ENCODE assay signal across 14 cellular contexts in genomic region chr9:113535756-113536155, GRCh38.
DNase-seq lines count a peak whose midpoint lies in the region; ATAC-seq lines count a peak whose summit lies in the region.
"Had no signal": no experiment of that assay in that cellular context is flagged by ENCODE, and none has a peak within 500 bp of the region (broad histone marks: within the 10 kb centered on the region; RNA-seq: fewer than 3 reads in every experiment).

No MANE protein-coding gene starts in this region.

- H3K9ac ChIP-seq in neuronal stem cell (ENCODE audit: low read depth, low read length, poor library complexity) = no peak overlapping the region

- intact Hi-C loops in cardiac septum (cut with DNase I) (loop anchor here (5.0 kb wide), 2 partner anchors 37 to 73 kb away; partner anchors contain the start of gene RGS3), aorta (cut with DNase I) (loop anchor here in 1 of 2 donors (1.0 kb wide), 1 partner anchor 46 kb away; no protein-coding TSS in a partner anchor)

- H3K9me3 ChIP-seq in neuronal stem cell (replicated peaks in 1 of 2; ENCODE audit: control insufficient read depth in 2 of 2, insufficient read depth in 1 of 2, low read depth in 1 of 2, low read length in 2 of 2) (no peaks in the 10 kb centered on the region), aorta (ENCODE audit: control insufficient read depth, low read length) (no peaks in the 10 kb centered on the region)

- peaks cover 19% of the 10 kb centered on the region for H3K36me3 Mint-ChIP-seq in activated naive CD8-positive, alpha-beta T cell
- peaks cover 43% of the 10 kb centered on the region for H3K36me3 Mint-ChIP-seq in activated naive CD8-positive, alpha-beta T cell treated with anti-CD3 and anti-CD28 coated beads, Interleukin-2, amount 50 U/mL, for 24 hours (ENCODE audit: low read depth)
- H3K36me3 Mint-ChIP-seq: IgD-negative memory B cell, WTC11 had no signal

- no peak overlapping the region for H3K4me2 ChIP-seq in neuronal stem cell (ENCODE audit: insufficient read depth, low read length, poor library complexity, severe bottlenecking)

- H2AK5ac ChIP-seq in neuronal stem cell (ENCODE audit: low read depth, low read length) = no peak overlapping the region

- H3K4me3 Mint-ChIP-seq in activated naive CD8-positive, alpha-beta T cell = no peak overlapping the region
- no peak overlapping the region for H3K4me3 Mint-ChIP-seq in activated naive CD8-positive, alpha-beta T cell treated with anti-CD3 and anti-CD28 coated beads, Interleukin-2, amount 50 U/mL, for 24 hours
- H3K4me3 Mint-ChIP-seq: IgD-negative memory B cell; stimulated activated naive B cell treated with anti-CD40 and anti-IgM and Interleukin-4, amounts not matched to agents 10 μg/mL and 1 μg/mL and 100 μg/mL, for 72 hours; WTC11 had no signal

- no peak overlapping the region for H4K8ac ChIP-seq in neuronal stem cell (ENCODE audit: low read depth, low read length)

- H2BK120ac ChIP-seq in neuronal stem cell (ENCODE audit: low read depth, low read length) = no peak overlapping the region

- no peaks in the 10 kb centered on the region for H3K9me3 Mint-ChIP-seq in activated naive CD8-positive, alpha-beta T cell (ENCODE audit: low read depth)
- no peaks in the 10 kb centered on the region for H3K9me3 Mint-ChIP-seq in activated naive CD8-positive, alpha-beta T cell treated with anti-CD3 and anti-CD28 coated beads, Interleukin-2, amount 50 U/mL, for 24 hours
- H3K9me3 Mint-ChIP-seq: IgD-negative memory B cell; stimulated activated naive B cell treated with anti-CD40 and anti-IgM and Interleukin-4, amounts not matched to agents 10 μg/mL and 1 μg/mL and 100 μg/mL, for 72 hours; WTC11 had no signal

- H3K27ac ChIP-seq in neuronal stem cell (replicated peaks; ENCODE audit: low read length) (no peak overlapping the region), aorta (ENCODE audit: low read depth in 1 of 2, low read length in 2 of 2) (peak overlapping the region; percentile 69 to 74)

- H3K4ac ChIP-seq in neuronal stem cell (ENCODE audit: low read length) = no peak overlapping the region

- no peak overlapping the region for H2BK5ac ChIP-seq in neuronal stem cell (ENCODE audit: low read length)

- peaks cover 17% of the 10 kb centered on the region for H3K4me1 Mint-ChIP-seq in activated naive CD8-positive, alpha-beta T cell (ENCODE audit: low read depth)
- peaks cover 3% of the 10 kb centered on the region for H3K4me1 Mint-ChIP-seq in activated naive CD8-positive, alpha-beta T cell treated with anti-CD3 and anti-CD28 coated beads, Interleukin-2, amount 50 U/mL, for 24 hours
- H3K4me1 Mint-ChIP-seq: IgD-negative memory B cell had no signal

- no peak overlapping the region for H4K91ac ChIP-seq in neuronal stem cell (ENCODE audit: low read depth, low read length, poor library complexity)

- H3K18ac ChIP-seq in neuronal stem cell (ENCODE audit: low read length) = no peak overlapping the region

- DNase-seq in activated naive CD8-positive, alpha-beta T cell treated with anti-CD3 and anti-CD28 coated beads, Interleukin-2, amount 50 U/mL, for 24 hours = no peak
- peak; percentile 47 for DNase-seq in cardiac septum (ENCODE audit: low spot score)
- no peak for DNase-seq in neuronal stem cell (ENCODE audit: low spot score)
- no peak for DNase-seq in aorta
- no peak for DNase-seq in germinal center (ENCODE audit: low spot score)
- no peak for DNase-seq in activated CD4-positive, alpha-beta T cell treated with anti-CD3 and anti-CD28 coated beads for 1 hour
- DNase-seq: effector memory CD4-positive, alpha-beta T cell; NCI-H1048; NCI-H2227 treated with DMSO at 0.1 percent for 48 hours; stimulated activated naive B cell treated with anti-CD40 and anti-IgM and Interleukin-4, amounts not matched to agents 10 μg/mL and 1 μg/mL and 100 μg/mL, for 72 hours had no signal

- ATAC-seq in activated naive CD8-positive, alpha-beta T cell treated with anti-CD3 and anti-CD28 coated beads, Interleukin-2, amount 50 U/mL, for 24 hours = no peak
- ATAC-seq in aorta (ENCODE audit: low FRiP score) (no peak), HG03520 (IDR thresholded peaks at IDR 0.05; ENCODE audit: unreplicated experiment) (no peak)
- ATAC-seq: stimulated activated naive B cell treated with anti-CD40 and anti-IgM and Interleukin-4, amounts not matched to agents 10 μg/mL and 1 μg/mL and 100 μg/mL, for 72 hours had no signal

- no peaks in the 10 kb centered on the region for H3K79me1 ChIP-seq in neuronal stem cell (ENCODE audit: low read depth, low read length)

- H3K27ac Mint-ChIP-seq in activated naive CD8-positive, alpha-beta T cell = peak overlapping the region; percentile 46
- no peak overlapping the region for H3K27ac Mint-ChIP-seq in activated naive CD8-positive, alpha-beta T cell treated with anti-CD3 and anti-CD28 coated beads, Interleukin-2, amount 50 U/mL, for 24 hours
- H3K27ac Mint-ChIP-seq: IgD-negative memory B cell; stimulated activated naive B cell treated with anti-CD40 and anti-IgM and Interleukin-4, amounts not matched to agents 10 μg/mL and 1 μg/mL and 100 μg/mL, for 72 hours had no signal

- no peak overlapping the region for H2BK12ac ChIP-seq in neuronal stem cell (ENCODE audit: low read length)

- H2BK15ac ChIP-seq in neuronal stem cell (ENCODE audit: low read length) = no peak overlapping the region

- H3K4me1 ChIP-seq in neuronal stem cell (ENCODE audit: control insufficient read depth in 2 of 2, insufficient read depth in 1 of 2, low read depth in 1 of 2, low read length in 2 of 2) (peaks cover 13 to 19% of the 10 kb centered on the region in 2 donors), aorta (ENCODE audit: control insufficient read depth in 1 of 2, insufficient read depth in 2 of 2, low read length in 2 of 2) (no peaks in the 10 kb centered on the region)

- H3K36me3 ChIP-seq in neuronal stem cell (replicated peaks in 1 of 2; ENCODE audit: control insufficient read depth in 2 of 2, insufficient read depth in 2 of 2, low read length in 2 of 2) (no peaks in the 10 kb centered on the region), aorta (ENCODE audit: control insufficient read depth in 1 of 2, insufficient read depth in 2 of 2, low read length in 1 of 2) (peaks cover 0 to 4% of the 10 kb centered on the region in 2 donors)

- H3K4me3 ChIP-seq in neuronal stem cell (ENCODE audit: low read length in 2 of 2) (no peak overlapping the region), aorta (ENCODE audit: low read length in 2 of 2) (no peak overlapping the region)

- WGBS in neuronal stem cell (ENCODE audit: extremely low coverage in 2 of 2, insufficient read length in 2 of 2, insufficient replicate concordance in 1 of 2), 2 donors = no CpG with 5 or more reads among the region's 6 CpGs
- WGBS in aorta, 2 donors = 92 to 93% methylated on average over 6 of the region's 6 CpGs

- peak overlapping the region; percentile 67 for H2AFZ ChIP-seq in neuronal stem cell (ENCODE audit: low read length)

- H3K27me3 ChIP-seq in neuronal stem cell (ENCODE audit: control insufficient read depth in 3 of 3, insufficient read depth in 3 of 3, low read depth in 1 of 3, low read length in 3 of 3) = no peaks in the 10 kb centered on the region
- H3K27me3 ChIP-seq in aorta (ENCODE audit: control insufficient read depth in 1 of 2, insufficient read depth in 2 of 2, low read length in 1 of 2) = no peaks in the 10 kb centered on the region

- no peak overlapping the region for H3K23ac ChIP-seq in neuronal stem cell (ENCODE audit: low read depth, low read length, poor library complexity)

- no peak overlapping the region for H3K14ac ChIP-seq in neuronal stem cell (ENCODE audit: low read length)

- H3K27me3 Mint-ChIP-seq in activated naive CD8-positive, alpha-beta T cell = no peaks in the 10 kb centered on the region
- no peaks in the 10 kb centered on the region for H3K27me3 Mint-ChIP-seq in activated naive CD8-positive, alpha-beta T cell treated with anti-CD3 and anti-CD28 coated beads, Interleukin-2, amount 50 U/mL, for 24 hours
- H3K27me3 Mint-ChIP-seq: IgD-negative memory B cell; stimulated activated naive B cell treated with anti-CD40 and anti-IgM and Interleukin-4, amounts not matched to agents 10 μg/mL and 1 μg/mL and 100 μg/mL, for 72 hours had no signal
